9 cellular contexts compared by ENCODE assay signal in the genomic region with DNA sequence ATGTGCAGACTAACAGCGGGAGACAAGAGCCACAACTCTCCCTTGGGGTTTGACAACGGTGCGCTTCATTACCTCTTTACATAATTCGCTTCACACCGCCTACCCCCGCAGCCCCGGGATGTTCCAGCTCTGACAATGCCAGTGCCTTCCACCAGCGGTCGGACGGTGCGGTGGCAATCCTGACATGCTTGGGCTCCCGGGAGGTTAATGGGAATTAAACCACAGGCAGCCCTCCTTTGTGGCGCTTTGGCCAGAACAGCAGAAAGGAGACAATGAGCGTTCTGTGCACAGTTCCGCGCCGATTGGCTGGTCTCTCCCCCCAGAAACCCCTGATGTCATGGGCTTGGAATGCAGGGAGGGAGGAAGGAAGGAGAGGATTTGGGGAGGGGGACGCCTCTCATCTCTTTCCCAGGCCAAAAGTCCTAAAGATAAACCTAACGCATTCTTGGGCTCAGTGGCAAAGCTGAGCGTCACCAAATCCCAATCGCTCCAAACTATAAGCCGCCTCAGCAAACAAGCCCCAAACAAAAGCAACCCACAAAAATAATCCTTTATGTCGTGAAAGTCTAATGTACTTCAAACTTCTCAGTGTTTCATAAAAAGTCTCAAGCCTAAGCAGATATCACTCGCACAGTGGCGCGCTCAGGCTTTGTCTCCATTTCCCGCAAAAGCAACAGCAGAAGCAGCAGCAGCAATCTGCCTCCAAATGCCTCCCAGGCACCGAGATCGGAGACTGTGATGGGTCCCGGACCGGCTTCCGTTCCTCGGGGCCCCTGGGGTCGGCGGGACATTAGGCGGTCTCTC. TPM values are rescaled to one million over a fixed set of nuclear protein-coding genes. Genes with fewer than 3 reads are reported as not detected.
DNase-seq lines count a peak whose midpoint lies in the region; ATAC-seq, FAIRE-seq and TF ChIP-seq lines count a peak whose summit lies in the region.
"Had no signal": no experiment of that assay in that cellular context is flagged by ENCODE, and none has a peak within 500 bp of the region (broad histone marks: within the 10 kb centered on the region; RNA-seq: fewer than 3 reads in every experiment).

No MANE protein-coding gene starts in this region.

- H3K79me2 ChIP-seq in astrocyte (ENCODE audit: insufficient read depth, low read length) (peaks cover 93% of the 10 kb centered on the region), osteoblast (ENCODE audit: insufficient read depth, low read length) (peaks cover 77% of the 10 kb centered on the region)

- H3K4me1 Mint-ChIP-seq in astrocyte (ENCODE audit: low read depth, unreplicated experiment): peaks cover 41% of the 10 kb centered on the region

- H2AFZ ChIP-seq in astrocyte (ENCODE audit: low read depth, low read length): no peak overlapping the region
- peak overlapping the region; percentile 33 for H2AFZ ChIP-seq in osteoblast (ENCODE audit: low read length)

- H3K4me3 ChIP-seq in GM12864 (ENCODE audit: low read depth, low read length) (peak overlapping the region; percentile 43), astrocyte (ENCODE audit: insufficient read depth, low read depth, low read length) (peak overlapping the region; percentile 100), left ventricle myocardium inferior (peak overlapping the region; percentile 80), osteoblast (ENCODE audit: insufficient read depth, low read length) (peak overlapping the region; percentile 93)

- H3K4me2 ChIP-seq in astrocyte (ENCODE audit: low read length) (peak overlapping the region; percentile 84), osteoblast (ENCODE audit: insufficient read depth, low read length) (peak overlapping the region; percentile 97)

- DNase-seq in GM12864 (ENCODE audit: low read depth) (no peak), NCI-H526 (lab: John Stamatoyannopoulos, UW) (peak; percentile 83 to 89), astrocyte (ENCODE audit: low read depth) (peak; percentile 94), left ventricle myocardium inferior (peak; percentile 69), osteoblast (ENCODE audit: insufficient read length, low spot score, missing footprints) (peak; percentile 94)

- H4K20me1 ChIP-seq in astrocyte (ENCODE audit: insufficient read depth, low read length): peaks cover 54% of the 10 kb centered on the region
- peaks cover 31% of the 10 kb centered on the region for H4K20me1 ChIP-seq in osteoblast (ENCODE audit: insufficient read depth, low read length)

- peak; percentile 11 for ATAC-seq in HG03045 (IDR thresholded peaks at IDR 0.05; ENCODE audit: unreplicated experiment)
- ATAC-seq in HG03139 (IDR thresholded peaks at IDR 0.05; ENCODE audit: unreplicated experiment): no peak
- no peak for ATAC-seq in HG02763 (IDR thresholded peaks at IDR 0.05; ENCODE audit: unreplicated experiment)

- H3K36me3 ChIP-seq in astrocyte (ENCODE audit: insufficient read depth, low read length) (peaks cover 3% of the 10 kb centered on the region), left ventricle myocardium inferior (no peaks in the 10 kb centered on the region), osteoblast (ENCODE audit: insufficient read depth, low read length) (peaks cover 15% of the 10 kb centered on the region)

- H3K4me1 ChIP-seq in astrocyte (ENCODE audit: insufficient read depth, low read length) (peaks cover 47% of the 10 kb centered on the region), left ventricle myocardium inferior (peaks cover 91% of the 10 kb centered on the region), osteoblast (ENCODE audit: insufficient read depth, low read length) (peaks cover 53% of the 10 kb centered on the region)

- intact Hi-C loops in left ventricle myocardium inferior (cut with micrococcal nuclease): loop anchor here (10.0 kb wide), 1 partner anchor 109 kb away; no protein-coding TSS in a partner anchor

- H3K4me3 Mint-ChIP-seq in astrocyte (ENCODE audit: unreplicated experiment): peak overlapping the region; percentile 95

- no peaks in the 10 kb centered on the region for H3K27me3 ChIP-seq in astrocyte (ENCODE audit: insufficient read depth, low read length)
- H3K27me3 ChIP-seq in left ventricle myocardium inferior (ENCODE audit: low read depth): no peaks in the 10 kb centered on the region
- H3K27me3 ChIP-seq in osteoblast (ENCODE audit: insufficient read depth, low read length): no peaks in the 10 kb centered on the region

- H3K9me3 ChIP-seq in astrocyte (ENCODE audit: insufficient read depth, low read depth, low read length): no peaks in the 10 kb centered on the region
- H3K9me3 ChIP-seq in left ventricle myocardium inferior (replicated peaks): no peaks in the 10 kb centered on the region
- H3K9me3 ChIP-seq in osteoblast (ENCODE audit: low read depth, low read length): no peaks in the 10 kb centered on the region

- no peaks in the 10 kb centered on the region for H3K27me3 Mint-ChIP-seq in astrocyte (ENCODE audit: low read depth, unreplicated experiment)

- H3K27ac ChIP-seq in astrocyte (ENCODE audit: low read depth, low read length) (peak overlapping the region; percentile 100), left ventricle myocardium inferior (replicated peaks) (peak overlapping the region; percentile 95), osteoblast (ENCODE audit: low read depth, low read length) (peak overlapping the region; percentile 90)

- peak overlapping the region; percentile 100 for H3K9ac ChIP-seq in astrocyte (ENCODE audit: low read length)

- H3K27ac Mint-ChIP-seq in astrocyte (ENCODE audit: unreplicated experiment): peak overlapping the region; percentile 96

- peaks cover 15% of the 10 kb centered on the region for H3K36me3 Mint-ChIP-seq in astrocyte (ENCODE audit: low read depth, unreplicated experiment)

- H3K9me3 Mint-ChIP-seq in astrocyte (ENCODE audit: unreplicated experiment): no peaks in the 10 kb centered on the region

- peak; percentile 13 for FAIRE-seq in astrocyte (lab: Jason Lieb, UNC)
- FAIRE-seq: colon had no signal

- TF ChIP-seq CTCF in GM12864 (IDR thresholded peaks at IDR 0.05; ENCODE audit: low read depth, low read length, missing control alignments): no peak
- peak; percentile 7 for TF ChIP-seq CTCF in astrocyte (IDR thresholded peaks at IDR 0.05; ENCODE audit: insufficient read depth, low read depth, low read length)
- peak; percentile 16 for TF ChIP-seq CTCF in left ventricle myocardium inferior (IDR thresholded peaks at IDR 0.05; ENCODE audit: borderline replicate concordance)
- TF ChIP-seq CTCF in osteoblast (IDR thresholded peaks at IDR 0.05; ENCODE audit: extremely low read depth, low read depth, low read length): no peak

RNA-seq across cellular contexts. Expression of gene CNN3, which starts 1.1 kb away (rescaled TPM):
- total RNA-seq in astrocyte (515 and 538 TPM in 2 replicates), left ventricle myocardium inferior (67.9 TPM), osteoblast (316 and 333 TPM in 2 replicates)

Comparison
In these comparisons a context has a peak if more than half of its experiments do, and no peak if none do; other contexts are left out.
1. H3K4me3 ChIP-seq: peak in every context shown above with its lines; median percentile 100 in astrocyte; 93 in osteoblast; 80 in left ventricle myocardium inferior; 43 in GM12864.
2. CTCF ChIP-seq: peak in astrocyte (single experiment) and left ventricle myocardium inferior (single experiment); none in GM12864 (single experiment) and osteoblast (single experiment).
3. Peak in every context shown above with its lines, with median percentiles within 50 percentile points of each other: H3K27ac ChIP-seq.